ENCODE assay signal across 22 cellular contexts in the genomic region with DNA sequence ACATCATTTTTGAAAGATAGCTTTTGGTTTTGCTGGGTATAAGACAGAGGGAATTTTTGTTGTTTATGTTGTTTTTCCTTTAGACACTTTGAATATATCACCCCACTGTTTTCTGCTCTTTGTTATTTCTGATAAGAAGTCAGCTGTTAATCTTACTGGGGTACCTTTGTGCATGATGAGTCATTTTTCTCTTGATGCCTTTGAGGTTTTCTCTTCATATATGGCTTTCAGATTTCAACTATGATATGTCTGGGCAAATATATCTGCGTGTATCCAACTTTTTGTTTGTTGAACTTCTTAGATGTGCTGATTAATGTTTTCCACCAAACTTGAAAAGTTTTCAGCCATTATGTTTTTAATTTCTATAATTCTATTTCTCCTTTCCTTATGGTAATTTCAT.
"Had no signal": no experiment of that assay in that cellular context is flagged by ENCODE, and none has a peak within 500 bp of the region (broad histone marks: within the 10 kb centered on the region; RNA-seq: fewer than 3 reads in every experiment).

No MANE protein-coding gene starts in this region.

- H3K9ac ChIP-seq: SK-N-SH had no signal

- H3K36me3 Mint-ChIP-seq: activated naive CD4-positive, alpha-beta T cell treated with anti-CD3 and anti-CD28 coated beads, Interleukin-2, amount 50 U/mL, for 24 hours had no signal

- ATAC-seq: activated CD8-positive, alpha-beta T cell treated with anti-CD3 and anti-CD28 coated beads, Interleukin-2, amount 10 ng/mL, durations not matched to agents 7 days and 5 days; body of pancreas; Right ventricle myocardium inferior had no signal

- H3K9me3 ChIP-seq: body of pancreas, SK-N-SH had no signal

- H3K4me3 Mint-ChIP-seq: activated CD8-positive, alpha-beta T cell treated with anti-CD3 and anti-CD28 coated beads, Interleukin-2, amount 10 ng/mL, durations not matched to agents 7 days and 5 days; activated naive CD4-positive, alpha-beta T cell treated with anti-CD3 and anti-CD28 coated beads, Interleukin-2, amount 50 U/mL, for 24 hours had no signal

- H3K27ac ChIP-seq: body of pancreas, VCaP had no signal

- H3K27me3 Mint-ChIP-seq: activated naive CD4-positive, alpha-beta T cell treated with anti-CD3 and anti-CD28 coated beads, Interleukin-2, amount 50 U/mL, for 24 hours had no signal

- H3K4me1 Mint-ChIP-seq: activated naive CD4-positive, alpha-beta T cell treated with anti-CD3 and anti-CD28 coated beads, Interleukin-2, amount 50 U/mL, for 24 hours had no signal

- H3K27me3 ChIP-seq: body of pancreas, MG63 had no signal

- H3K4me1 ChIP-seq: body of pancreas had no signal

- H3K36me3 ChIP-seq: MG63 had no signal

- H3K4me2 ChIP-seq: SK-N-SH had no signal

- H3K27ac Mint-ChIP-seq: activated CD8-positive, alpha-beta T cell treated with anti-CD3 and anti-CD28 coated beads, Interleukin-2, amount 10 ng/mL, durations not matched to agents 7 days and 5 days; activated naive CD4-positive, alpha-beta T cell treated with anti-CD3 and anti-CD28 coated beads, Interleukin-2, amount 50 U/mL, for 24 hours had no signal

- DNase-seq: activated CD4-positive, alpha-beta T cell treated with anti-CD3 and anti-CD28 coated beads for 48 hours; activated CD4-positive, alpha-beta T cell treated with anti-CD3 and anti-CD28 coated beads, Interleukin-2, amount 50 U/mL, for 4 hours; activated CD4-positive, CD25-positive, alpha-beta regulatory T cell treated with anti-CD3 and anti-CD28 coated beads, Interleukin-2, amount 50 U/mL, for 72 hours; activated CD8-positive, alpha-beta memory T cell treated with anti-CD3 and anti-CD28 coated beads, Interleukin-2, amount 50 U/mL, for 48 hours; activated CD8-positive, alpha-beta T cell treated with anti-CD3 and anti-CD28 coated beads, Interleukin-2, amount 10 ng/mL, durations not matched to agents 7 days and 5 days; activated T-cell treated with anti-CD3 and anti-CD28 coated beads, Interleukin-2, amount 50 U/mL, for 1 hour; aorta; body of pancreas; cerebellar nuclear complex; KG1; MV-4-11; NCI-H1105; NCI-H1436; NCI-H1694 treated with DMSO at 0.1 percent for 48 hours; NCI-H2029 treated with DMSO at 0.1 percent for 48 hours; NCI-H524; SK-N-SH; T-helper 1 cell had no signal

- H3K4me3 ChIP-seq: body of pancreas, MG63 had no signal
